11 cellular contexts compared by ENCODE assay signal in genomic region chr16:53511084-53511402, GRCh38. TPM values are rescaled to one million over a fixed set of nuclear protein-coding genes. Genes with fewer than 3 reads are reported as not detected.
DNase-seq lines count a peak whose midpoint lies in the region; ATAC-seq, FAIRE-seq and TF ChIP-seq lines count a peak whose summit lies in the region.
"Had no signal": no experiment of that assay in that cellular context is flagged by ENCODE, and none has a peak within 500 bp of the region (broad histone marks: within the 10 kb centered on the region; RNA-seq: fewer than 3 reads in every experiment).

No MANE protein-coding gene starts in this region.

- H3K36me3 ChIP-seq in HepG2 (replicated peaks in 1 of 2; ENCODE audit: control insufficient read depth in 1 of 2, insufficient read depth in 2 of 2, low read length in 2 of 2), result no peaks in the 10 kb centered on the region
- no peaks in the 10 kb centered on the region for H3K36me3 ChIP-seq in stomach
- H3K36me3 ChIP-seq: SJCRH30 had no signal

- peaks cover 13% of the 10 kb centered on the region for H3K9me3 ChIP-seq in HepG2 (ENCODE audit: low read length)
- no peaks in the 10 kb centered on the region for H3K9me3 ChIP-seq in stomach
- H3K9me3 ChIP-seq: SJCRH30 had no signal

- BruUV-seq in HepG2 (replicated peaks; lab: Mats Ljungman, UMichigan), result no TSS peak

- H3K4me1 Mint-ChIP-seq in activated CD4-positive, alpha-beta memory T cell treated with anti-CD3 and anti-CD28 coated beads for 36 hours (ENCODE audit: low read depth), result peaks cover 33% of the 10 kb centered on the region
- peaks cover 39% of the 10 kb centered on the region for H3K4me1 Mint-ChIP-seq in activated CD4-positive, alpha-beta memory T cell treated with anti-CD3 and anti-CD28 coated beads, Interleukin-2, amount 10 ng/mL, durations not matched to agents 7 days and 5 days
- H3K4me1 Mint-ChIP-seq in activated CD8-positive, alpha-beta T cell treated with anti-CD3 and anti-CD28 coated beads for 36 hours (ENCODE audit: low read depth), result peaks cover 28% of the 10 kb centered on the region

- FAIRE-seq in HepG2 (lab: Jason Lieb, UNC), result no peak
- FAIRE-seq: TTC549 had no signal

- peak overlapping the region; percentile 32 to 70 (median 50); a peak in 5 of 6 replicates for H3K4me3 ChIP-seq in HepG2 (replicated peaks in 1 of 3; ENCODE audit: insufficient read depth in 1 of 3, low read depth in 2 of 3, low read length in 3 of 3)
- H3K4me3 ChIP-seq in stomach, result no peak overlapping the region

- H4K20me1 ChIP-seq in HepG2 (ENCODE audit: insufficient read depth, low read length), result no peaks in the 10 kb centered on the region

- peak overlapping the region; percentile 80 for H3K27ac ChIP-seq in HepG2 (ENCODE audit: extremely low read length, insufficient read depth, low read length)
- peak overlapping the region in 3 of 5 donors; percentile 20 to 65 (median 64) for H3K27ac ChIP-seq in stomach
- H3K27ac ChIP-seq: SJCRH30 had no signal

- H3K27me3 Mint-ChIP-seq in activated CD4-positive, alpha-beta memory T cell treated with anti-CD3 and anti-CD28 coated beads for 36 hours, result no peaks in the 10 kb centered on the region
- no peaks in the 10 kb centered on the region for H3K27me3 Mint-ChIP-seq in activated CD4-positive, alpha-beta memory T cell treated with anti-CD3 and anti-CD28 coated beads, Interleukin-2, amount 10 ng/mL, durations not matched to agents 7 days and 5 days
- no peaks in the 10 kb centered on the region for H3K27me3 Mint-ChIP-seq in activated CD8-positive, alpha-beta T cell treated with anti-CD3 and anti-CD28 coated beads for 36 hours
- H3K27me3 Mint-ChIP-seq: activated naive CD8-positive, alpha-beta T cell treated with anti-CD3 and anti-CD28 coated beads, Interleukin-2, amount 50 U/mL, for 24 hours had no signal

- in situ Hi-C loops in HepG2 (cut with HindIII; ENCODE audit: extremely low pct_ligation_motif_present, low pct_unique_long_range_greater_than_20kb), result no loop called here

- CTCF ChIA-PET in activated CD4-positive, alpha-beta memory T cell treated with anti-CD3 and anti-CD28 coated beads for 36 hours (lab: Charles Lee), result no interaction called here
- CTCF ChIA-PET in activated CD4-positive, alpha-beta memory T cell treated with anti-CD3 and anti-CD28 coated beads, Interleukin-2, amount 10 ng/mL, durations not matched to agents 7 days and 5 days (lab: Charles Lee), result interaction anchor here (1.2 to 1.3 kb wide), 2 partner anchors 38 to 456 kb away, joined by 3 to 4 read pairs; partner anchors contain the start of gene CHD9
- CTCF ChIA-PET in activated CD8-positive, alpha-beta T cell treated with anti-CD3 and anti-CD28 coated beads for 36 hours (lab: Charles Lee), result interaction anchor here (1.1 kb wide), 1 partner anchor 11 kb away, joined by 3 read pairs; no protein-coding TSS in a partner anchor
- CTCF ChIA-PET in HepG2 (lab: Yijun Ruan, JAX; ENCODE audit: low intra/inter-chr PET ratio, low total read pairs), result interaction anchor here (3.0 kb wide), 1 partner anchor 36 kb away, joined by 22 read pairs; no protein-coding TSS in a partner anchor

- H3K4me2 ChIP-seq in HepG2 (ENCODE audit: low read depth, low read length), result peak overlapping the region; percentile 100

- H2AFZ ChIP-seq in HepG2 (ENCODE audit: low read length), result no peak overlapping the region

- 4% methylated on average over 6 of the region's 6 CpGs for WGBS in HepG2 (ENCODE audit: low lambda C conversion rate)
- 74 to 78% (median 76%) methylated on average over 6 of the region's 6 CpGs for WGBS in stomach, 5 donors

- POLR2A ChIA-PET in activated CD4-positive, alpha-beta memory T cell treated with anti-CD3 and anti-CD28 coated beads for 36 hours (lab: Charles Lee), result no interaction called here
- POLR2A ChIA-PET in activated CD4-positive, alpha-beta memory T cell treated with anti-CD3 and anti-CD28 coated beads, Interleukin-2, amount 10 ng/mL, durations not matched to agents 7 days and 5 days (lab: Charles Lee), result no interaction called here
- POLR2A ChIA-PET in activated CD8-positive, alpha-beta T cell treated with anti-CD3 and anti-CD28 coated beads for 36 hours (lab: Charles Lee), result no interaction called here
- POLR2A ChIA-PET in HepG2 (lab: Yijun Ruan, JAX), result interaction anchor here (1.1 to 2.3 kb wide), 11 partner anchors 8 to 655 kb away, joined by 3 to 23 read pairs (median 6); partner anchors contain the start of genes AKTIP and RBL2

- H3K27me3 ChIP-seq in HepG2 (ENCODE audit: control insufficient read depth in 1 of 2, insufficient read depth in 2 of 2, low read length in 2 of 2) (no peaks in the 10 kb centered on the region), stomach (no peaks in the 10 kb centered on the region)
- H3K27me3 ChIP-seq: SJCRH30 had no signal

- TF ChIP-seq POLR2A in HepG2 (IDR thresholded peaks at IDR 0.05; ENCODE audit: insufficient read depth in 1 of 2, low read depth in 2 of 2, low read length in 2 of 2) (no peak), stomach (IDR thresholded peaks at IDR 0.05) (no peak)

- no peaks in the 10 kb centered on the region for H3K9me3 Mint-ChIP-seq in activated CD4-positive, alpha-beta memory T cell treated with anti-CD3 and anti-CD28 coated beads for 36 hours
- peaks cover 11% of the 10 kb centered on the region for H3K9me3 Mint-ChIP-seq in activated CD4-positive, alpha-beta memory T cell treated with anti-CD3 and anti-CD28 coated beads, Interleukin-2, amount 10 ng/mL, durations not matched to agents 7 days and 5 days
- no peaks in the 10 kb centered on the region for H3K9me3 Mint-ChIP-seq in activated CD8-positive, alpha-beta T cell treated with anti-CD3 and anti-CD28 coated beads for 36 hours
- H3K9me3 Mint-ChIP-seq: activated naive CD8-positive, alpha-beta T cell treated with anti-CD3 and anti-CD28 coated beads, Interleukin-2, amount 50 U/mL, for 24 hours had no signal

- TF ChIP-seq EP300 in HepG2 (IDR thresholded peaks at IDR 0.05; ENCODE audit: low read depth in 2 of 2, low read length in 2 of 2) (no peak), HepG2 (CRISPR knock-in tag; IDR thresholded peaks at IDR 0.05; ENCODE audit: borderline replicate concordance) (no peak), stomach (IDR thresholded peaks at IDR 0.05) (no peak)

- DNase-seq in activated CD4-positive, alpha-beta memory T cell treated with anti-CD3 and anti-CD28 coated beads for 36 hours, result no peak
- DNase-seq in activated CD4-positive, alpha-beta memory T cell treated with anti-CD3 and anti-CD28 coated beads, Interleukin-2, amount 10 ng/mL, durations not matched to agents 7 days and 5 days, result no peak
- DNase-seq in activated CD8-positive, alpha-beta T cell treated with anti-CD3 and anti-CD28 coated beads for 36 hours, result no peak
- DNase-seq in HepG2 (ENCODE audit: low spot score) (no peak), stomach (no peak), NCI-H2081 treated with DMSO at 0.1 percent for 48 hours (lab: John Stamatoyannopoulos, UW) (no peak), Ammon's horn (ENCODE audit: low spot score) (no peak), NCI-H345 treated with DMSO at 0.1 percent for 48 hours (lab: John Stamatoyannopoulos, UW; ENCODE audit: unreplicated experiment) (no peak)

- peaks cover 4% of the 10 kb centered on the region for H3K36me3 Mint-ChIP-seq in activated CD4-positive, alpha-beta memory T cell treated with anti-CD3 and anti-CD28 coated beads for 36 hours
- H3K36me3 Mint-ChIP-seq in activated CD4-positive, alpha-beta memory T cell treated with anti-CD3 and anti-CD28 coated beads, Interleukin-2, amount 10 ng/mL, durations not matched to agents 7 days and 5 days (ENCODE audit: low read depth), result peaks cover 24% of the 10 kb centered on the region
- H3K36me3 Mint-ChIP-seq in activated CD8-positive, alpha-beta T cell treated with anti-CD3 and anti-CD28 coated beads for 36 hours (ENCODE audit: low read depth), result peaks cover 2% of the 10 kb centered on the region

- no peak overlapping the region for H3K4me3 Mint-ChIP-seq in activated CD4-positive, alpha-beta memory T cell treated with anti-CD3 and anti-CD28 coated beads for 36 hours
- no peak overlapping the region for H3K4me3 Mint-ChIP-seq in activated CD4-positive, alpha-beta memory T cell treated with anti-CD3 and anti-CD28 coated beads, Interleukin-2, amount 10 ng/mL, durations not matched to agents 7 days and 5 days
- no peak overlapping the region for H3K4me3 Mint-ChIP-seq in activated CD8-positive, alpha-beta T cell treated with anti-CD3 and anti-CD28 coated beads for 36 hours
- H3K4me3 Mint-ChIP-seq: activated naive CD8-positive, alpha-beta T cell treated with anti-CD3 and anti-CD28 coated beads, Interleukin-2, amount 50 U/mL, for 24 hours had no signal

- H3K4me1 ChIP-seq in HepG2 (ENCODE audit: insufficient read depth, low read length) (peaks cover 59% of the 10 kb centered on the region), stomach (peaks cover 0 to 24% (median 20%) of the 10 kb centered on the region in 4 donors)

- no peaks in the 10 kb centered on the region for H3K79me2 ChIP-seq in HepG2 (ENCODE audit: insufficient read depth, low read length)

- ATAC-seq in activated CD8-positive, alpha-beta T cell treated with anti-CD3 and anti-CD28 coated beads for 36 hours, result no peak
- peak; percentile 77 for ATAC-seq in HepG2

- H3K9ac ChIP-seq in HepG2 (ENCODE audit: insufficient read depth, low read depth, low read length), result 0 out of 2 replicates have a peak overlapping the region, but pooled peaks have one; percentile 51

- TF ChIP-seq RAD21 in HepG2 (CRISPR knock-in tag; IDR thresholded peaks at IDR 0.05), result no peak

- TF ChIP-seq CTCF in activated CD8-positive, alpha-beta T cell treated with anti-CD3 and anti-CD28 coated beads for 36 hours (IDR thresholded peaks at IDR 0.05), result no peak
- TF ChIP-seq CTCF in HepG2 (CRISPR knock-in tag; IDR thresholded peaks at IDR 0.05) (no peak), stomach (IDR thresholded peaks at IDR 0.05) (no peak)

- intact Hi-C loops in activated CD4-positive, alpha-beta memory T cell treated with anti-CD3 and anti-CD28 coated beads for 36 hours (cut with micrococcal nuclease), result no loop called here
- intact Hi-C loops in activated CD8-positive, alpha-beta T cell treated with anti-CD3 and anti-CD28 coated beads for 36 hours (cut with micrococcal nuclease), result loop anchor here (10.0 kb wide), 1 partner anchor 136 kb away; no protein-coding TSS in a partner anchor
- intact Hi-C loops in HepG2 (cut with micrococcal nuclease; ENCODE audit: unreplicated experiment) (loop anchor here (1.0 to 10.0 kb wide), 3 partner anchors 36 to 456 kb away; partner anchors contain the start of genes CHD9, CHD9NB, FTO and RPGRIP1L), stomach (cut with DNase I; ENCODE audit: low total_unique reads) (no loop called here)

- peak overlapping the region; percentile 1 for H3K27ac Mint-ChIP-seq in activated CD4-positive, alpha-beta memory T cell treated with anti-CD3 and anti-CD28 coated beads for 36 hours
- no peak overlapping the region for H3K27ac Mint-ChIP-seq in activated CD4-positive, alpha-beta memory T cell treated with anti-CD3 and anti-CD28 coated beads, Interleukin-2, amount 10 ng/mL, durations not matched to agents 7 days and 5 days
- peak overlapping the region; percentile 5 for H3K27ac Mint-ChIP-seq in activated CD8-positive, alpha-beta T cell treated with anti-CD3 and anti-CD28 coated beads for 36 hours
- H3K27ac Mint-ChIP-seq: activated naive CD8-positive, alpha-beta T cell treated with anti-CD3 and anti-CD28 coated beads, Interleukin-2, amount 50 U/mL, for 24 hours had no signal

RNA-seq across cellular contexts. Expression of gene AKTIP, which starts 8.0 kb away (rescaled TPM):
- 10 to 100 TPM; 25.6 to 27.1 TPM for total RNA-seq in activated CD4-positive, alpha-beta memory T cell treated with anti-CD3 and anti-CD28 coated beads for 36 hours
- 10 to 100 TPM; 53.3 to 57.0 TPM for total RNA-seq in activated CD4-positive, alpha-beta memory T cell treated with anti-CD3 and anti-CD28 coated beads, Interleukin-2, amount 10 ng/mL, durations not matched to agents 7 days and 5 days
- total RNA-seq in activated CD8-positive, alpha-beta T cell treated with anti-CD3 and anti-CD28 coated beads for 36 hours, result 10 to 100 TPM; 24.4 to 24.7 TPM
- total RNA-seq in HepG2 (2016; rRNA removed; fragmentation: Illumina TruSeq; extraction: Trizol), result 28.8 and 30.1 TPM in 2 replicates
- 18.8 and 20.7 TPM in 2 replicates for total RNA-seq in HepG2 (2016; cell fraction: cytosol; rRNA removed; fragmentation: Illumina TruSeq; extraction: Trizol; ENCODE audit: low read depth)
- 24.2 and 33.8 TPM in 2 replicates for total RNA-seq in HepG2 (2016; cell fraction: insoluble cytoplasmic fraction; rRNA removed; fragmentation: Illumina TruSeq; extraction: Trizol)
- total RNA-seq in HepG2 (2016; cell fraction: membrane; rRNA removed; fragmentation: Illumina TruSeq; extraction: Trizol), result 35.6 and 35.7 TPM in 2 replicates
- total RNA-seq in HepG2 (2016; cell fraction: nucleus; rRNA removed; fragmentation: Illumina TruSeq; extraction: Trizol), result 28.0 and 29.0 TPM in 2 replicates
- polyA plus RNA-seq in HepG2 (2011; rRNA removed), result 45.6 and 49.0 TPM in 2 replicates
- polyA plus RNA-seq in HepG2 (2011; cell fraction: cytosol; rRNA removed), result 19.8 and 29.5 TPM in 2 replicates
- polyA plus RNA-seq in HepG2 (2011; cell fraction: nucleus; rRNA removed), result 68.8 and 72.6 TPM in 2 replicates
- polyA plus RNA-seq in HepG2 (2012), result 28.1 and 33.7 TPM in 2 replicates
- polyA plus RNA-seq in HepG2 (2016; cell fraction: cytosol; fragmentation: Illumina TruSeq; extraction: Trizol; ENCODE audit: low read depth), result 22.4 and 30.5 TPM in 2 replicates
- 30.0 and 31.0 TPM in 2 replicates for polyA plus RNA-seq in HepG2 (2016; cell fraction: insoluble cytoplasmic fraction; fragmentation: Illumina TruSeq; extraction: Trizol; ENCODE audit: low read depth)
- 35.3 and 37.7 TPM in 2 replicates for polyA plus RNA-seq in HepG2 (2016; cell fraction: membrane; fragmentation: Illumina TruSeq; extraction: Trizol; ENCODE audit: low read depth)
- polyA plus RNA-seq in HepG2 (2016; cell fraction: nucleus; fragmentation: Illumina TruSeq; extraction: Trizol; ENCODE audit: insufficient read depth, low read depth), result 58.4 and 63.0 TPM in 2 replicates
- 19.4 and 24.5 TPM in 2 replicates for polyA minus RNA-seq in HepG2 (2011; rRNA and poly(A)+ RNA removed; ENCODE audit: low replicate concordance)
- 15.7 and 17.4 TPM in 2 replicates for polyA minus RNA-seq in HepG2 (2011; cell fraction: cytosol; rRNA and poly(A)+ RNA removed)
- polyA minus RNA-seq in HepG2 (2011; cell fraction: nucleus; rRNA and poly(A)+ RNA removed), result 43.4 and 69.0 TPM in 2 replicates
- 10 to 100 TPM; 15.2 to 34.9 (median 22.7) TPM for total RNA-seq in stomach
- 10 to 100 TPM; 12.5 to 16.3 (median 13.8) TPM for polyA plus RNA-seq in stomach

Comparison
In these comparisons a context has a peak if more than half of its experiments do, and no peak if none do; other contexts are left out.
1. H3K4me3 ChIP-seq: peak in HepG2 (3 of 3); none in stomach (0 of 4).
2. intact Hi-C loops: an anchor here in activated CD8-positive, alpha-beta T cell treated with anti-CD3 and anti-CD28 coated beads for 36 hours (10.0 kb wide) and HepG2 (1.0 to 10.0 kb wide); none called in activated CD4-positive, alpha-beta memory T cell treated with anti-CD3 and anti-CD28 coated beads for 36 hours and stomach.